In the genomic region with DNA sequence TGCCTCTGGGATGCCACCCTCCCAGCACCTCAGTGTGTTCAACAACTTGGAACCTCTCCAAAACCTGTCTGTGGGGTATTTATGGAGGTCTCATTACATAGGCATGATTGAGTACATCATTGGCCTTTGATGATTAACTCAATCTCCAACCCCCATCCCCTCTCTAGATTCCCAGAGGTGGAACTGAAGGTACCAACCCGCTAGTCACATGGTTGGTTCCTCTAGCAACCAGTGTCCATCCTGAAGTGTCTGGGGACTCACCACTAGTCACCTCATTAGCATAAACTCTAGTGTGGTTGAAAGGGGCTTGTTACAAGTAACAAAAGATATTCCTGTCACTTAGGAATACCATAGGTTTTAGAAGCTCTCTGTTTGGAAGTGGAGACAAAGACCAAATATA, we compare ENCODE assay signal across 16 cellular contexts.
"Had no signal": no experiment of that assay in that cellular context is flagged by ENCODE, and none has a peak within 500 bp of the region (broad histone marks: within the 10 kb centered on the region; RNA-seq: fewer than 3 reads in every experiment).

No MANE protein-coding gene starts in this region.

- ATAC-seq: naive thymus-derived CD4-positive, alpha-beta T cell; stimulated activated memory B cell treated with anti-CD40 and anti-IgM and Interleukin-4, amounts not matched to agents 10 μg/mL and 1 μg/mL and 100 μg/mL, for 72 hours had no signal

- DNase-seq: esophagus squamous epithelium; foreskin fibroblast; head of caudate nucleus; mesendoderm; naive thymus-derived CD4-positive, alpha-beta T cell; nephron progenitor cell; retina; right lobe of liver; spleen; stimulated activated CD4-positive, alpha-beta T cell treated with anti-CD3 and anti-CD28 coated beads, Interleukin-15, amount 100 ng/mL, for 24 hours; stimulated activated CD4-positive, alpha-beta T cell treated with anti-CD3 and anti-CD28 coated beads, Interleukin-1b, Interleukin-23, amount 100 ng/mL, for 48 hours; stimulated activated CD4-positive, alpha-beta T cell treated with anti-CD3 and anti-CD28 coated beads, Interleukin-4, amount 100 ng/mL, for 24 hours; tibial artery; upper lobe of left lung; uterus had no signal
